ENCODE assay signal across 16 cellular contexts in the genomic region with DNA sequence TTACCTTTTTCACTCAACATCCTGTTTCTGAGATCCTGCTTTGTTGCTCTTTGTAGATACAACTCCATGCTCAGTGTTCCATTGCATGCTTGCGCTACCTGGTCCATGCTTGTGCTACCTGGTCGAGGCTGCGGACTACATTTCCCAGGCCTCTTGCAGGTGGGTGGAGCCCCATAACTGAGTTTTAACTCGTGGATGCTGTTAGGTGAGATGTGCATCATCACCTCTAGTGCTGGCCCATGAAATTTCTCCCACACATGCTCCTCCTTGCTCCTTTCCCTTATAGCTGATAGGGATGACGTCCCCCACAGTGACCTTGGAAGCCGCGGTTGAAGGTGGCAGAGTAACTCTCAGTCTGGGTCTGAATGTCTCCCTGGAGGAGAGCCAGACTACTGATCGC.
"Had no signal": no experiment of that assay in that cellular context is flagged by ENCODE, and none has a peak within 500 bp of the region (broad histone marks: within the 10 kb centered on the region; RNA-seq: fewer than 3 reads in every experiment).

No MANE protein-coding gene starts in this region.

- ATAC-seq: activated CD4-positive, CD25-positive, alpha-beta regulatory T cell treated with anti-CD3 and anti-CD28 coated beads, Interleukin-2, amount 50 U/mL, for 24 hours; activated CD8-positive, alpha-beta memory T cell treated with anti-CD3 and anti-CD28 coated beads, Interleukin-2, amount 10 ng/mL, durations not matched to agents 7 days and 5 days; esophagus mucosa; lower lobe of right lung; naive thymus-derived CD8-positive, alpha-beta T cell had no signal

- H3K9me3 ChIP-seq: lower lobe of right lung, right atrium auricular region, tibial nerve, vagina had no signal

- H3K9me3 Mint-ChIP-seq: activated T-cell treated with anti-CD3 and anti-CD28 coated beads, Interleukin-2, amount 50 U/mL, for 24 hours; immature natural killer cell; naive thymus-derived CD8-positive, alpha-beta T cell had no signal

- H3K4me1 ChIP-seq: lower lobe of right lung, right atrium auricular region, tibial nerve, vagina had no signal

- DNase-seq: activated CD4-positive, alpha-beta T cell treated with anti-CD3 and anti-CD28 coated beads, Interleukin-2, amount 50 U/mL, for 48 hours; activated CD8-positive, alpha-beta memory T cell treated with anti-CD3 and anti-CD28 coated beads, Interleukin-2, amount 10 ng/mL, durations not matched to agents 7 days and 5 days; activated effector memory CD4-positive, alpha-beta T cell treated with Interleukin-2 at 50 U/mL for 16 hours; activated T-cell treated with anti-CD3 and anti-CD28 coated beads, Interleukin-2, amount 50 U/mL, for 24 hours; brain microvascular endothelial cell; hypothalamus; immature natural killer cell; lower lobe of right lung; naive thymus-derived CD8-positive, alpha-beta T cell; small intestine had no signal

- H3K36me3 Mint-ChIP-seq: activated CD8-positive, alpha-beta memory T cell treated with anti-CD3 and anti-CD28 coated beads, Interleukin-2, amount 10 ng/mL, durations not matched to agents 7 days and 5 days; activated naive CD8-positive, alpha-beta T cell; immature natural killer cell; naive thymus-derived CD8-positive, alpha-beta T cell had no signal

- H3K27ac Mint-ChIP-seq: activated CD8-positive, alpha-beta memory T cell treated with anti-CD3 and anti-CD28 coated beads, Interleukin-2, amount 10 ng/mL, durations not matched to agents 7 days and 5 days; activated naive CD8-positive, alpha-beta T cell; activated T-cell treated with anti-CD3 and anti-CD28 coated beads, Interleukin-2, amount 50 U/mL, for 24 hours had no signal

- H3K4me1 Mint-ChIP-seq: activated CD8-positive, alpha-beta memory T cell treated with anti-CD3 and anti-CD28 coated beads, Interleukin-2, amount 10 ng/mL, durations not matched to agents 7 days and 5 days had no signal

- H3K27ac ChIP-seq: brain microvascular endothelial cell, lower lobe of right lung, right atrium auricular region, tibial nerve, vagina had no signal

- H3K27me3 ChIP-seq: brain microvascular endothelial cell, right atrium auricular region, tibial nerve, vagina had no signal

- H3K27me3 Mint-ChIP-seq: activated naive CD8-positive, alpha-beta T cell; activated T-cell treated with anti-CD3 and anti-CD28 coated beads, Interleukin-2, amount 50 U/mL, for 24 hours; naive thymus-derived CD8-positive, alpha-beta T cell had no signal

- H3K4me3 Mint-ChIP-seq: activated CD8-positive, alpha-beta memory T cell treated with anti-CD3 and anti-CD28 coated beads, Interleukin-2, amount 10 ng/mL, durations not matched to agents 7 days and 5 days; activated naive CD8-positive, alpha-beta T cell; activated T-cell treated with anti-CD3 and anti-CD28 coated beads, Interleukin-2, amount 50 U/mL, for 24 hours; immature natural killer cell; naive thymus-derived CD8-positive, alpha-beta T cell had no signal

- H3K4me3 ChIP-seq: lower lobe of right lung, right atrium auricular region, tibial nerve, vagina had no signal

- H3K36me3 ChIP-seq: brain microvascular endothelial cell, lower lobe of right lung, right atrium auricular region, tibial nerve, vagina had no signal
